In the genomic region with DNA sequence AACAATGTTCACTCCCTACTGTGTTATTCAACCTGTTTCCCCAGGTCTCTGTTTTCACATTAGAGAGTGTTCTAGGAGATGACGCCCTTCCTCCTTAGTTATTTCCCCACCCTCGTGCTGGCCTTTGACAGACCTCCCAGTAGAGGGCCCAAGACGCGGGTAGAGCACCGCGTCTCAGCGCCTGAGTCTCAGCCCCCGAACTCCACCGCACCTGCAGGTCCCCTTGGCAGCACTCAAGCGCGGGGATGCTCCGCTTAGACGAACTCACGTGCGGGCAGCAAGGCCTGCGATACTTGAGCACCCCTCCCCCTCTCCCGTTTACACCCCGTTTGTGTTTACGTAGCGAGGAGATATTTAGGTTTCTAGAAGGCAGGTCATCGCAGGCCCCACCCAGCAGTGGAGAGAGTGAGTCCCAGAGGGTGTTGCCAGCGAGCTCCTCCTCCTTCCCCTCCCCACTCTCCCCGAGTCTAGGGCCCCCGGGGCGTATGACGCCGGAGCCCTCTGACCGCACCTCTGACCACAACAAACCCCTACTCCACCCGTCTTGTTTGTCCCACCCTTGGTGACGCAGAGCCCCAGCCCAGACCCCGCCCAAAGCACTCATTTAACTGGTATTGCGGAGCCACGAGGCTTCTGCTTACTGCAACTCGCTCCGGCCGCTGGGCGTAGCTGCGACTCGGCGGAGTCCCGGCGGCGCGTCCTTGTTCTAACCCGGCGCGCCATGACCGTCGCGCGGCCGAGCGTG, we compare ENCODE assay signal across 8 cellular contexts. TPM values are rescaled to one million over a fixed set of nuclear protein-coding genes. Genes with fewer than 3 reads are reported as not detected.
DNase-seq lines count a peak whose midpoint lies in the region; ATAC-seq, FAIRE-seq and TF ChIP-seq lines count a peak whose summit lies in the region.

A gene with protein sequence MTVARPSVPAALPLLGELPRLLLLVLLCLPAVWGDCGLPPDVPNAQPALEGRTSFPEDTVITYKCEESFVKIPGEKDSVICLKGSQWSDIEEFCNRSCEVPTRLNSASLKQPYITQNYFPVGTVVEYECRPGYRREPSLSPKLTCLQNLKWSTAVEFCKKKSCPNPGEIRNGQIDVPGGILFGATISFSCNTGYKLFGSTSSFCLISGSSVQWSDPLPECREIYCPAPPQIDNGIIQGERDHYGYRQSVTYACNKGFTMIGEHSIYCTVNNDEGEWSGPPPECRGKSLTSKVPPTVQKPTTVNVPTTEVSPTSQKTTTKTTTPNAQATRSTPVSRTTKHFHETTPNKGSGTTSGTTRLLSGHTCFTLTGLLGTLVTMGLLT (plus strand): TSS at position 634 of the 745 bp plus-strand sequence. CDS start 88 bp downstream, at position 722.

- H3K9me2 ChIP-seq in Loucy (replicated peaks; ENCODE audit: low read depth, low read length), result no peaks in the 10 kb centered on the region

- H3K4me2 ChIP-seq in Loucy (ENCODE audit: low read depth, low read length, poor library complexity, severe bottlenecking), result peak within 1 kb of the TSS; percentile 89

- H4K20me1 ChIP-seq in Loucy (ENCODE audit: insufficient read depth, low read length, poor library complexity, severe bottlenecking), result peaks cover 5% of the 10 kb centered on the region

- TF ChIP-seq POLR2A in H54 (IDR thresholded peaks at IDR 0.05; ENCODE audit: low read depth, low read length), result no peak

- peaks cover 19% of the 10 kb centered on the region for H3K79me2 ChIP-seq in Loucy (ENCODE audit: insufficient read depth, low read length)

- H3K9ac ChIP-seq in Loucy (ENCODE audit: low read depth, low read length, poor library complexity, severe bottlenecking), result peak within 1 kb of the TSS; percentile 87
- H3K9ac ChIP-seq in subcutaneous abdominal adipose tissue (ENCODE audit: low read length in 5 of 5), result peak within 1 kb of the TSS; percentile 79 to 95 (median 92)

- H3K27me3 ChIP-seq in Loucy (ENCODE audit: insufficient read depth, low read length, poor library complexity, severe bottlenecking), result no peaks in the 10 kb centered on the region
- no peaks in the 10 kb centered on the region for H3K27me3 ChIP-seq in SJSA1 (replicated peaks)
- H3K27me3 ChIP-seq in foreskin keratinocyte, result no peaks in the 10 kb centered on the region
- peaks cover 28% of the 10 kb centered on the region for H3K27me3 ChIP-seq in neuron (ENCODE audit: insufficient read depth, low read length)
- H3K27me3 ChIP-seq in subcutaneous abdominal adipose tissue (ENCODE audit: control insufficient read depth in 5 of 5, insufficient read depth in 4 of 5, low read length in 5 of 5), result no peaks in the 10 kb centered on the region

- DNase-seq in G401 (ENCODE audit: low spot score) (peak; percentile 85), H54 (ENCODE audit: insufficient read length, low spot score) (peak; percentile 84), SJSA1 (ENCODE audit: low read depth in 1 of 2, low spot score in 2 of 2) (peak; percentile 98 to 99), foreskin keratinocyte (peak; percentile 98 to 99)
- peak; percentile 98 for DNase-seq in activated naive CD4-positive, alpha-beta T cell treated with Interleukin-2 at 50 U/mL for 16 hours

- H3F3A ChIP-seq in Loucy (ENCODE audit: low read depth), result no peaks in the 10 kb centered on the region

- H3K27ac ChIP-seq in SJSA1, result peak within 1 kb of the TSS; percentile 85
- peak within 1 kb of the TSS; percentile 97 for H3K27ac ChIP-seq in foreskin keratinocyte
- H3K27ac ChIP-seq in subcutaneous abdominal adipose tissue (ENCODE audit: low read depth, low read length), result peak within 1 kb of the TSS; percentile 95

- peak within 1 kb of the TSS; percentile 87 for H3K4me3 ChIP-seq in Loucy (ENCODE audit: low read length, poor library complexity, severe bottlenecking)
- peak within 1 kb of the TSS; percentile 74 for H3K4me3 ChIP-seq in SJSA1
- H3K4me3 ChIP-seq in neuron (ENCODE audit: low read length), result peak within 1 kb of the TSS; percentile 46
- H3K4me3 ChIP-seq in subcutaneous abdominal adipose tissue (ENCODE audit: low read depth in 1 of 5, low read length in 5 of 5), result peak within 1 kb of the TSS; percentile 84 to 99 (median 95)

- ATAC-seq in foreskin keratinocyte, result peak; percentile 92

- no peaks in the 10 kb centered on the region for H3K9me3 ChIP-seq in Loucy (ENCODE audit: insufficient read depth, low read depth, low read length)
- H3K9me3 ChIP-seq in SJSA1 (replicated peaks), result no peaks in the 10 kb centered on the region
- no peaks in the 10 kb centered on the region for H3K9me3 ChIP-seq in neuron (ENCODE audit: low read length)
- H3K9me3 ChIP-seq in subcutaneous abdominal adipose tissue (ENCODE audit: control insufficient read depth in 5 of 5, low read length in 5 of 5), result no peaks in the 10 kb centered on the region

- H3K36me3 ChIP-seq in Loucy (ENCODE audit: insufficient read depth, low read length) (no peaks in the 10 kb centered on the region), SJSA1 (peaks cover 18% of the 10 kb centered on the region), neuron (ENCODE audit: insufficient read depth, low read length) (no peaks in the 10 kb centered on the region), subcutaneous abdominal adipose tissue (ENCODE audit: control insufficient read depth in 5 of 5, insufficient read depth in 5 of 5, low read length in 5 of 5) (peaks cover 0 to 17% (median 10%) of the 10 kb centered on the region in 5 donors)

- TF ChIP-seq CTCF in Loucy (conservative IDR thresholded peaks at IDR 0.05; ENCODE audit: low read length), result peak; percentile 50
- peak; percentile 44 for TF ChIP-seq CTCF in foreskin keratinocyte (conservative IDR thresholded peaks at IDR 0.05)

- FAIRE-seq in H54 (lab: Jason Lieb, UNC), result peak; percentile 98

- H3K4me1 ChIP-seq in Loucy (ENCODE audit: insufficient read depth, low read length, poor library complexity, severe bottlenecking), result peaks cover 20% of the 10 kb centered on the region
- H3K4me1 ChIP-seq in SJSA1 (replicated peaks), result peaks cover 14% of the 10 kb centered on the region; the same call in 1 of the 2 replicates
- peaks cover 21% of the 10 kb centered on the region for H3K4me1 ChIP-seq in foreskin keratinocyte
- H3K4me1 ChIP-seq in neuron (ENCODE audit: insufficient read depth, low read length), result peaks cover 4% of the 10 kb centered on the region
- peaks cover 2 to 23% (median 16%) of the 10 kb centered on the region in 5 donors for H3K4me1 ChIP-seq in subcutaneous abdominal adipose tissue (ENCODE audit: control insufficient read depth in 5 of 5, insufficient read depth in 5 of 5, low read length in 5 of 5)

- in situ Hi-C loops in G401 (cut with HindIII; ENCODE audit: low sequenced_read_pairs), result no loop called here

- peak within 1 kb of the TSS; percentile 87 for H2AFZ ChIP-seq in Loucy (ENCODE audit: low read length)
- H2AFZ ChIP-seq in neuron (ENCODE audit: low read depth, low read length), result peak within 1 kb of the TSS; percentile 91

RNA-seq across cellular contexts. Expression of the gene that starts here (rescaled TPM):
- total RNA-seq in G401 (2014; rRNA removed; shearing (Covaris generic)), result 11.4 and 11.5 TPM in 2 replicates
- total RNA-seq in SJSA1 (2014; rRNA removed; shearing (Covaris generic)), result 48.7 and 59.5 TPM in 2 replicates
- 9.6 and 10.1 TPM in 2 replicates for total RNA-seq in foreskin keratinocyte
- 7.2 and 7.8 TPM in 2 replicates for polyA plus RNA-seq in foreskin keratinocyte

Comparison
In these comparisons a context has a peak if more than half of its experiments do, and no peak if none do; other contexts are left out.
1. Peak in every context shown above with its lines: DNase-seq, ATAC-seq, H3K4me3 ChIP-seq and H3K27ac ChIP-seq.